ENCODE assay signal across 1 cellular context in the genomic region with DNA sequence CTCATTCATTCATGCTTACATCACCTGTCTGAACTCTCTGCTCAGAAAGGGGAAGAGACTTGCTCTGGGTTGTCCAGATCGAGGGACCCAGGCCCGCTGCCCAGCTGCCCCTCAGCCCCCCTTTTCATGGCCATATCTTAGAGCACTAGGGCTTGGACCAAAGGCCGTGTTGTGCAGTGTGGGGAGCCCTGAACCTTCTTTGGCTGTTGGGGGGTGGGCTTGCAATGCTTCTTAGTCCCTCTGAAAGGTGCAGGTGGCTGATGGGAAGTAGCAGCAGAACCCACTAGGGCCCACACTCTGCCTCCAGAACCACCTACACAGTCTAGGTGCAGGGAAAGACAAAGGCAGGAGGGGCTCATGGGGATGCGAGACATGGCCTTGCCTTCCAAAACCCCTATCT.
TF ChIP-seq lines count a peak whose summit lies in the region.

No MANE protein-coding gene starts in this region.

TF ChIP-seq in H1, 55 proteins besides CTCF, POLR2A, EP300 and RAD21:
- TF ChIP-seq TAF1 (IDR thresholded peaks at IDR 0.05; ENCODE audit: low read depth, low read length) = no peak
- no peak for TF ChIP-seq CBX5 (IDR thresholded peaks at IDR 0.05; ENCODE audit: low read depth, low read length)
- TF ChIP-seq RFX5 (IDR thresholded peaks at IDR 0.05; ENCODE audit: borderline replicate concordance, low read depth, low read length) = no peak
- no peak for TF ChIP-seq HDAC6 (IDR thresholded peaks at IDR 0.05; ENCODE audit: low read depth, low read length)
- no peak for TF ChIP-seq FOSL1 (IDR thresholded peaks at IDR 0.05; ENCODE audit: insufficient read depth, low read depth, low read length)
TF ChIP-seq in H1: peak in this region for 0.
